In genomic region chr14:76919431-76919810, GRCh38 we compare ENCODE assay signal across 9 cellular contexts.
DNase-seq lines count a peak whose midpoint lies in the region; ATAC-seq and TF ChIP-seq lines count a peak whose summit lies in the region.
"Had no signal": no experiment of that assay in that cellular context is flagged by ENCODE, and none has a peak within 500 bp of the region (broad histone marks: within the 10 kb centered on the region; RNA-seq: fewer than 3 reads in every experiment).

No MANE protein-coding gene starts in this region.

- H3K9me3 Mint-ChIP-seq in activated CD4-positive, alpha-beta T cell treated with anti-CD3 and anti-CD28 coated beads, Interleukin-2, amount 10 ng/mL, durations not matched to agents 7 days and 5 days: no peaks in the 10 kb centered on the region
- H3K9me3 Mint-ChIP-seq: activated naive CD4-positive, alpha-beta T cell treated with anti-CD3 and anti-CD28 coated beads, Interleukin-2, amount 10 ng/mL, durations not matched to agents 7 days and 5 days had no signal

- ATAC-seq in GM21529 (IDR thresholded peaks at IDR 0.05; ENCODE audit: unreplicated experiment) (no peak), GM18511 (IDR thresholded peaks at IDR 0.05; ENCODE audit: unreplicated experiment) (no peak)

- H2BK5ac ChIP-seq in mesendoderm (ENCODE audit: low read length): peak overlapping the region; percentile 88

- H3K27ac Mint-ChIP-seq in activated CD4-positive, alpha-beta T cell treated with anti-CD3 and anti-CD28 coated beads, Interleukin-2, amount 10 ng/mL, durations not matched to agents 7 days and 5 days: peak overlapping the region; percentile 50
- H3K27ac Mint-ChIP-seq: activated naive CD4-positive, alpha-beta T cell treated with anti-CD3 and anti-CD28 coated beads, Interleukin-2, amount 10 ng/mL, durations not matched to agents 7 days and 5 days had no signal

- no CpG with 5 or more reads among the region's 6 CpGs for WGBS in mesendoderm (ENCODE audit: extremely low coverage, insufficient coverage, low lambda C conversion rate)
- WGBS in tibial nerve, 2 donors: 15 to 19% methylated on average over 6 of the region's 6 CpGs

- CTCF ChIA-PET in activated CD4-positive, alpha-beta T cell treated with anti-CD3 and anti-CD28 coated beads, Interleukin-2, amount 10 ng/mL, durations not matched to agents 7 days and 5 days (lab: Charles Lee): interaction anchor here (0.6 to 2.4 kb wide), 4 partner anchors 10 to 155 kb away, joined by 3 to 10 read pairs (median 5); no protein-coding TSS in a partner anchor

- POLR2A ChIA-PET in activated CD4-positive, alpha-beta T cell treated with anti-CD3 and anti-CD28 coated beads, Interleukin-2, amount 10 ng/mL, durations not matched to agents 7 days and 5 days (lab: Charles Lee): no interaction called here

- peaks cover 77% of the 10 kb centered on the region for H3K4me1 Mint-ChIP-seq in activated CD4-positive, alpha-beta T cell treated with anti-CD3 and anti-CD28 coated beads, Interleukin-2, amount 10 ng/mL, durations not matched to agents 7 days and 5 days

- DNase-seq in activated CD4-positive, alpha-beta T cell treated with anti-CD3 and anti-CD28 coated beads, Interleukin-2, amount 10 ng/mL, durations not matched to agents 7 days and 5 days: no peak
- no peak for DNase-seq in activated CD4-positive, alpha-beta T cell treated with anti-CD3 and anti-CD28 coated beads, Interleukin-2, amount 50 U/mL, for 48 hours
- DNase-seq in caudate nucleus (lab: John Stamatoyannopoulos, UW): peak in 3 of 61 donors; percentile 35 to 68 (median 46)
- DNase-seq in mesendoderm: no peak
- DNase-seq in tibial nerve (ENCODE audit: low spot score in 2 of 2): no peak
- no peak for DNase-seq in H7

- H3K4me1 ChIP-seq in mesendoderm (ENCODE audit: control insufficient read depth, low read depth, low read length): peaks cover 31% of the 10 kb centered on the region
- H3K4me1 ChIP-seq in tibial nerve: peaks cover 16 to 99% (median 58%) of the 10 kb centered on the region in 4 donors

- no peak overlapping the region for H3K4me3 Mint-ChIP-seq in activated CD4-positive, alpha-beta T cell treated with anti-CD3 and anti-CD28 coated beads, Interleukin-2, amount 10 ng/mL, durations not matched to agents 7 days and 5 days
- H3K4me3 Mint-ChIP-seq: activated naive CD4-positive, alpha-beta T cell treated with anti-CD3 and anti-CD28 coated beads, Interleukin-2, amount 10 ng/mL, durations not matched to agents 7 days and 5 days had no signal

- H3K4me3 ChIP-seq in mesendoderm (ENCODE audit: low read length) (no peak overlapping the region), tibial nerve (peak overlapping the region in 2 of 4 donors; percentile 2 to 10), H7 (ENCODE audit: insufficient read depth, low read depth, low read length) (no peak overlapping the region)

- peak overlapping the region; percentile 45 for H2BK15ac ChIP-seq in mesendoderm (replicated peaks; ENCODE audit: low read depth)

- peak overlapping the region; percentile 79 for H2BK120ac ChIP-seq in mesendoderm (ENCODE audit: low read depth, low read length)

- H3K4me2 ChIP-seq in mesendoderm (ENCODE audit: low read length): no peak overlapping the region

- no peak for TF ChIP-seq EP300 in tibial nerve (IDR thresholded peaks at IDR 0.05)

- H3K36me3 Mint-ChIP-seq in activated CD4-positive, alpha-beta T cell treated with anti-CD3 and anti-CD28 coated beads, Interleukin-2, amount 10 ng/mL, durations not matched to agents 7 days and 5 days (ENCODE audit: low read depth): no peaks in the 10 kb centered on the region
- H3K36me3 Mint-ChIP-seq: activated naive CD4-positive, alpha-beta T cell treated with anti-CD3 and anti-CD28 coated beads, Interleukin-2, amount 10 ng/mL, durations not matched to agents 7 days and 5 days had no signal

- no peak overlapping the region for H3K23ac ChIP-seq in mesendoderm (ENCODE audit: low read length)

- peak overlapping the region; percentile 89 for H3K56ac ChIP-seq in mesendoderm (ENCODE audit: low read length)

- H3K36me3 ChIP-seq in mesendoderm (ENCODE audit: control insufficient read depth, insufficient read depth, low read length): no peaks in the 10 kb centered on the region
- H3K36me3 ChIP-seq in tibial nerve: no peaks in the 10 kb centered on the region
- H3K36me3 ChIP-seq in H7 (replicated peaks; ENCODE audit: control insufficient read depth, insufficient read depth, low read length): no peaks in the 10 kb centered on the region

- H3K18ac ChIP-seq in mesendoderm (ENCODE audit: low read length): peak overlapping the region; percentile 95

- peak overlapping the region; percentile 98 for H2AK5ac ChIP-seq in mesendoderm (ENCODE audit: low read length)

- no peak overlapping the region for H4K8ac ChIP-seq in mesendoderm (ENCODE audit: low read depth, low read length)

- H3K27me3 ChIP-seq in mesendoderm (ENCODE audit: insufficient read depth, low read length, poor library complexity) (no peaks in the 10 kb centered on the region), tibial nerve (no peaks in the 10 kb centered on the region), H7 (ENCODE audit: control insufficient read depth, insufficient read depth, low read length) (no peaks in the 10 kb centered on the region)

- no peaks in the 10 kb centered on the region for H3K79me2 ChIP-seq in mesendoderm (ENCODE audit: control insufficient read depth, insufficient read depth, low read length)

- H3K27me3 Mint-ChIP-seq in activated CD4-positive, alpha-beta T cell treated with anti-CD3 and anti-CD28 coated beads, Interleukin-2, amount 10 ng/mL, durations not matched to agents 7 days and 5 days: no peaks in the 10 kb centered on the region

- no peak for TF ChIP-seq POLR2A in tibial nerve (IDR thresholded peaks at IDR 0.05)

- H3K9me3 ChIP-seq in tibial nerve: no peaks in the 10 kb centered on the region

- peak overlapping the region; percentile 95 for H3K4ac ChIP-seq in mesendoderm (ENCODE audit: low read depth, low read length)

- H3K27ac ChIP-seq in caudate nucleus (ENCODE audit: low read depth, low read length) (peak overlapping the region; percentile 80), mesendoderm (ENCODE audit: low read depth, low read length) (peak overlapping the region; percentile 82), tibial nerve (peak overlapping the region; percentile 72 to 97 (median 82))

- peak overlapping the region; percentile 75 for H4K5ac ChIP-seq in mesendoderm (ENCODE audit: low read length)

- peak in 1 of 5 experiments; percentile 0 for TF ChIP-seq CTCF in tibial nerve (IDR thresholded peaks at IDR 0.05)

- peak overlapping the region; percentile 57 for H3K9ac ChIP-seq in mesendoderm (ENCODE audit: low read length)

- H3K79me1 ChIP-seq in mesendoderm (ENCODE audit: low read length): no peaks in the 10 kb centered on the region
